Comparison of ENCODE assay signal across 17 cellular contexts in genomic region chr4:6448476-6449170, GRCh38. TPM values are rescaled to one million over a fixed set of nuclear protein-coding genes. Genes with fewer than 3 reads are reported as not detected.
DNase-seq lines count a peak whose midpoint lies in the region; ATAC-seq and TF ChIP-seq lines count a peak whose summit lies in the region.
"Had no signal": no experiment of that assay in that cellular context is flagged by ENCODE, and none has a peak within 500 bp of the region (broad histone marks: within the 10 kb centered on the region; RNA-seq: fewer than 3 reads in every experiment).

No MANE protein-coding gene starts in this region.

- CTCF ChIA-PET in IMR-90 (lab: Yijun Ruan, JAX) = no interaction called here

- H3K56ac ChIP-seq in IMR-90 (ENCODE audit: extremely low read depth, insufficient read depth, low read length) = no peak overlapping the region

- 72% methylated on average over 10 of the region's 21 CpGs; no CpG with 5 or more reads in 1 of the 2 experiments for WGBS in IMR-90 (ENCODE audit: extremely low coverage in 2 of 2, insufficient read length in 1 of 2), 2 experiments

- no peaks in the 10 kb centered on the region for H3K36me3 ChIP-seq in IMR-90 (ENCODE audit: control insufficient read depth, insufficient read depth, low read length)
- H3K36me3 ChIP-seq in uterus = no peaks in the 10 kb centered on the region
- no peaks in the 10 kb centered on the region for H3K36me3 ChIP-seq in MG63
- H3K36me3 ChIP-seq: SJCRH30 had no signal

- no peak overlapping the region for H4K91ac ChIP-seq in IMR-90 (ENCODE audit: insufficient read depth, low read depth, low read length)

- H3K4me1 ChIP-seq in IMR-90 (ENCODE audit: control insufficient read depth, insufficient read depth, low read length) (no peaks in the 10 kb centered on the region), uterus (peaks cover 4 to 5% of the 10 kb centered on the region in 2 donors)
- H3K4me1 ChIP-seq: SJCRH30 had no signal

- dilution Hi-C loops in IMR-90 (cut with HindIII; ENCODE audit: low sequenced_read_pairs, unreplicated experiment) = no loop called here

- no peak overlapping the region for H3K18ac ChIP-seq in IMR-90 (ENCODE audit: low read depth, low read length)

- H3K9me1 ChIP-seq in IMR-90 (ENCODE audit: insufficient read depth, low read length) = no peaks in the 10 kb centered on the region

- H4K20me1 ChIP-seq in IMR-90 (ENCODE audit: insufficient read depth, low read length) = no peaks in the 10 kb centered on the region; the same call in 1 of the 2 replicates

- intact Hi-C loops in IMR-90 (cut with micrococcal nuclease) = no loop called here
- intact Hi-C loops in uterus (cut with DNase I; ENCODE audit: low total_unique reads) = no loop called here

- no peak overlapping the region for H3K4ac ChIP-seq in IMR-90 (ENCODE audit: low read depth, low read length)

- H3K4me2 ChIP-seq in IMR-90 (ENCODE audit: low read depth, low read length) = no peak overlapping the region

- H3K27me3 ChIP-seq in IMR-90 (ENCODE audit: control insufficient read depth, insufficient read depth, low read length) (peaks cover 19% of the 10 kb centered on the region; the same call in 1 of the 2 replicates), uterus (no peaks in the 10 kb centered on the region), MG63 (no peaks in the 10 kb centered on the region)

- TF ChIP-seq POLR2A in IMR-90 (IDR thresholded peaks at IDR 0.05; ENCODE audit: low read depth, low read length) = no peak
- TF ChIP-seq POLR2A in uterus (IDR thresholded peaks at IDR 0.05) = no peak

- H3K4me1 Mint-ChIP-seq in nephron progenitor cell = peaks cover 47% of the 10 kb centered on the region
- H3K4me1 Mint-ChIP-seq: CD4-positive, alpha-beta memory T cell had no signal

- TF ChIP-seq CTCF in IMR-90 (conservative IDR thresholded peaks at IDR 0.05; ENCODE audit: low read depth, low read length) (no peak), nephron progenitor cell (IDR thresholded peaks at IDR 0.05) (no peak), uterus (IDR thresholded peaks at IDR 0.05) (no peak)

- H3K27ac Mint-ChIP-seq in nephron progenitor cell = peak overlapping the region; percentile 68
- H3K27ac Mint-ChIP-seq: CD4-positive, alpha-beta memory T cell; IgD-negative memory B cell had no signal

- no peaks in the 10 kb centered on the region for H3K9me3 ChIP-seq in IMR-90 (ENCODE audit: control insufficient read depth, insufficient read depth, low read length)
- no peaks in the 10 kb centered on the region for H3K9me3 ChIP-seq in uterus
- H3K9me3 ChIP-seq in MG63 = no peaks in the 10 kb centered on the region
- H3K9me3 ChIP-seq: SJCRH30 had no signal

- H2AFZ ChIP-seq in IMR-90 (replicated peaks; ENCODE audit: low read length, poor library complexity) = peak overlapping the region; percentile 8
- H2AFZ ChIP-seq: GM23248 had no signal

- no peaks in the 10 kb centered on the region for H3K79me1 ChIP-seq in IMR-90 (ENCODE audit: low read depth in 1 of 2, low read length in 2 of 2)

- no peak overlapping the region for H2BK5ac ChIP-seq in IMR-90 (ENCODE audit: low read depth, low read length, poor library complexity, severe bottlenecking)

- in situ Hi-C loops in IMR-90 (cut with MboI; ENCODE audit: low sequenced_read_pairs) = loop anchor here (25.0 kb wide), 1 partner anchor 411 kb away; no protein-coding TSS in a partner anchor

- H4K5ac ChIP-seq in IMR-90 (ENCODE audit: low read depth, low read length) = no peak overlapping the region

- DNase-seq in IMR-90 = no peak
- DNase-seq in caudate nucleus (lab: John Stamatoyannopoulos, UW) = no peak
- DNase-seq in nephron progenitor cell = no peak
- no peak for DNase-seq in uterus
- DNase-seq in MG63 = no peak
- DNase-seq in OCI-M1 (lab: John Stamatoyannopoulos, UW) = no peak
- DNase-seq: CD4-positive, alpha-beta memory T cell; DMS153; GM23248; MV-4-11; NCI-H1105 treated with DMSO at 0.1 percent for 48 hours; NCI-H446 treated with DMSO at 0.1 percent for 48 hours; NCI-H526 treated with DMSO at 0.1 percent for 48 hours; SJCRH30 had no signal

- no peak overlapping the region for H2BK20ac ChIP-seq in IMR-90 (ENCODE audit: low read depth, low read length)

- H3K9ac ChIP-seq in IMR-90 (ENCODE audit: low read depth, low read length) = no peak overlapping the region
- H3K9ac ChIP-seq: GM23248 had no signal

- ATAC-seq in IMR-90 (ENCODE audit: low read depth) (no peak), HG03520 (IDR thresholded peaks at IDR 0.05; ENCODE audit: unreplicated experiment) (no peak)
- ATAC-seq: HCT116 had no signal

- H3K36me3 Mint-ChIP-seq in nephron progenitor cell (ENCODE audit: low read depth) = no peaks in the 10 kb centered on the region
- H3K36me3 Mint-ChIP-seq: CD4-positive, alpha-beta memory T cell; IgD-negative memory B cell had no signal

- H2BK120ac ChIP-seq in IMR-90 (ENCODE audit: low read depth, low read length) = no peak overlapping the region

- no peak overlapping the region for H3K27ac ChIP-seq in IMR-90 (ENCODE audit: insufficient read depth, low read length)
- peak overlapping the region; percentile 84 for H3K27ac ChIP-seq in caudate nucleus (ENCODE audit: low read depth, low read length)
- H3K27ac ChIP-seq in uterus = peak overlapping the region; percentile 47 to 77
- H3K27ac ChIP-seq: GM23248, SJCRH30 had no signal

- no peak overlapping the region for H2BK15ac ChIP-seq in IMR-90 (ENCODE audit: low read depth, low read length)

- H2AK5ac ChIP-seq in IMR-90 (ENCODE audit: low read depth, low read length) = no peak overlapping the region

- H3K4me3 ChIP-seq in IMR-90 (ENCODE audit: insufficient read depth, low read depth, low read length) = no peak overlapping the region
- H3K4me3 ChIP-seq in uterus = no peak overlapping the region
- no peak overlapping the region for H3K4me3 ChIP-seq in MG63
- H3K4me3 ChIP-seq: GM23248, SJCRH30 had no signal

- H2AK9ac ChIP-seq in IMR-90 (replicated peaks; ENCODE audit: low read depth, low read length, poor library complexity) = no peak overlapping the region

- no peak overlapping the region for H3K14ac ChIP-seq in IMR-90 (replicated peaks; ENCODE audit: low read depth, low read length)

- BruUV-seq in IMR-90 (replicated peaks; lab: Mats Ljungman, UMichigan) = no TSS peak

- TF ChIP-seq RAD21 in IMR-90 (IDR thresholded peaks at IDR 0.05; ENCODE audit: low read length) = no peak

- H3K23ac ChIP-seq in IMR-90 (ENCODE audit: low read depth, low read length) = no peak overlapping the region

- peaks cover 20% of the 10 kb centered on the region for H3K27me3 Mint-ChIP-seq in nephron progenitor cell (ENCODE audit: low read depth, poor library complexity)

- H3K9me3 Mint-ChIP-seq in nephron progenitor cell = no peaks in the 10 kb centered on the region
- H3K9me3 Mint-ChIP-seq: CD4-positive, alpha-beta memory T cell; IgD-negative memory B cell had no signal

- POLR2A ChIA-PET in IMR-90 (lab: Charles Lee; ENCODE audit: unreplicated experiment) = no interaction called here

- H3K4me3 Mint-ChIP-seq in nephron progenitor cell = no peak overlapping the region
- H3K4me3 Mint-ChIP-seq: CD4-positive, alpha-beta memory T cell; IgD-negative memory B cell had no signal

- no peak overlapping the region for H4K8ac ChIP-seq in IMR-90 (ENCODE audit: low read depth in 2 of 2, low read length in 2 of 2)

TF ChIP-seq in IMR-90, 13 proteins besides CTCF, POLR2A, EP300 and RAD21:
- TF ChIP-seq BHLHE40 (IDR thresholded peaks at IDR 0.05; ENCODE audit: low read depth, low read length) (no peak), CEBPB (IDR thresholded peaks at IDR 0.05; ENCODE audit: low read depth, low read length) (no peak), SMC3 (IDR thresholded peaks at IDR 0.05; ENCODE audit: low read depth, low read length) (no peak), RFX5 (IDR thresholded peaks at IDR 0.05; ENCODE audit: low read depth, low read length) (no peak), CHD1 (IDR thresholded peaks at IDR 0.05; ENCODE audit: low read depth, low read length) (no peak), FOS (IDR thresholded peaks at IDR 0.05; ENCODE audit: low read depth, low read length) (no peak), ELK1 (IDR thresholded peaks at IDR 0.05; ENCODE audit: borderline replicate concordance, low read depth, low read length) (no peak), MAFK (IDR thresholded peaks at IDR 0.05; ENCODE audit: low read depth, low read length) (no peak), NFE2L2 (IDR thresholded peaks at IDR 0.05; ENCODE audit: low read depth, low read length) (no peak), USF2 (IDR thresholded peaks at IDR 0.05; ENCODE audit: low read depth, low read length) (no peak), RCOR1 (IDR thresholded peaks at IDR 0.05; ENCODE audit: insufficient replicate concordance, low read length) (no peak), MAZ (IDR thresholded peaks at IDR 0.05; ENCODE audit: borderline replicate concordance, low read depth, low read length) (no peak), MXI1 (IDR thresholded peaks at IDR 0.05; ENCODE audit: borderline replicate concordance, low read depth, low read length) (no peak)

RNA-seq across cellular contexts. Expression of gene PPP2R2C, which starts 23.8 kb away (rescaled TPM):
- total RNA-seq in IMR-90 (2012; rRNA removed) (not detected in 2 replicates), uterus (10 to 100 TPM in 3 of 4 donors, 1 to 10 TPM in 1; 2.9 to 49.1 (median 27.3) TPM)
- 0.03 TPM in 1 of 2 replicates, not detected in the other for polyA plus RNA-seq in IMR-90 (2012; rRNA removed)
- polyA plus RNA-seq in IMR-90 (2012; cell fraction: cytosol; rRNA removed) = 0.01 and 0.03 TPM in 2 replicates
- polyA plus RNA-seq in IMR-90 (2012; cell fraction: nucleus; rRNA removed; ENCODE audit: low replicate concordance) = 0.10 and 0.11 TPM in 2 replicates
- 0.94 and 3.3 TPM in 2 replicates for total RNA-seq in MG63 (2014; rRNA removed; shearing (Covaris generic); ENCODE audit: low replicate concordance)
- total RNA-seq: CD4-positive, alpha-beta memory T cell; GM23248; SJCRH30 had no signal
- polyA plus RNA-seq: CD4-positive, alpha-beta memory T cell; GM23248; IgD-negative memory B cell had no signal
